Comparison of ENCODE assay signal across 11 cellular contexts in the genomic region with DNA sequence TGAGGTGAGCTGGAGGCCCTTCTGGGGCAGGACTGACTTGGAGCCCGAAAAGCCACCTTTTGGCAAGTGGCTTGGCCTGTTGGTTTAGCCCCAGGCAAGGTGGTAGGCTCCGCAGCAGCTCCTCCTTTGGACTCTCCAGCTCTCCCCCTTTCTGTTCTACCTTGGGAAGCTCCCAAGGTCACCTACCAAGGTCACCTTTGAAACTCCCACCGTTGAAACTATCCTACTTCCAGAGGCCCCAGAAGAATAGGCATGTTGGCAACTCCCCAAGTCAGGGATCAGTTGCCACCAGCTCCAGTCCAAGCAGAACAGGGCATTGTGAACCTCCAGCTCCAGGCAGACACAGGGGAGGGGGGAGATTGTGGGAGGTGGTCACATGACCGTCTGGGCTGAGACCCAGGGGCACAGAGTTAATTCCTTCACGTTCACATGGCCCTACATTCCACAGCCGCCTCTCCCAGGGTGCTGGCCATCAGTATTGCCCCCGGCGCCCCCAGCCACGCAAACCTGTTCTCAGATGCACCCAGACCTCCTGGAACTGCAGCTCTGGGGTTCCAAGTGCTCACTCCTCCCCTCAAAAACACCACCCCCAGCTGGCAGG. TPM values are rescaled to one million over a fixed set of nuclear protein-coding genes. Genes with fewer than 3 reads are reported as not detected.
A peak's percentile ranks its signal among the peaks of the same experiment; 100 is the strongest.
DNase-seq lines count a peak whose midpoint lies in the region; ATAC-seq and TF ChIP-seq lines count a peak whose summit lies in the region.
"Had no signal": no experiment of that assay in that cellular context is flagged by ENCODE, and none has a peak within 500 bp of the region (broad histone marks: within the 10 kb centered on the region; RNA-seq: fewer than 3 reads in every experiment).

No MANE protein-coding gene starts in this region.

- peak overlapping the region; percentile 65 for H3K14ac ChIP-seq in neuronal stem cell (ENCODE audit: low read length)

- H4K91ac ChIP-seq in neuronal stem cell (ENCODE audit: low read depth, low read length, poor library complexity) = no peak overlapping the region

- H2BK15ac ChIP-seq in neuronal stem cell (ENCODE audit: low read length) = no peak overlapping the region

- H2AK5ac ChIP-seq in neuronal stem cell (ENCODE audit: low read depth, low read length) = peak overlapping the region; percentile 97

- H2BK5ac ChIP-seq in neuronal stem cell (ENCODE audit: low read length) = peak overlapping the region; percentile 57

- peak; percentile 87 to 94 for DNase-seq in breast epithelium (ENCODE audit: low spot score in 2 of 2)
- no peak for DNase-seq in MCF 10A (ENCODE audit: unreplicated experiment)
- peak; percentile 78 for DNase-seq in Right ventricle myocardium inferior (ENCODE audit: missing footprints)
- no peak for DNase-seq in neuronal stem cell (ENCODE audit: low spot score)
- no peak for DNase-seq in hepatic stellate cell (ENCODE audit: low spot score)
- no peak for DNase-seq in iPS-NIHi7 (ENCODE audit: extremely low spot score)
- DNase-seq: activated CD4-positive, alpha-beta T cell treated with anti-CD3 and anti-CD28 coated beads, Interleukin-2, amount 50 U/mL, for 48 hours; MV-4-11; stimulated activated CD4-positive, alpha-beta T cell treated with anti-CD3 and anti-CD28 coated beads, Interleukin-12 subunit alpha, Interleukin-12 subunit beta, amount 100 ng/mL, for 4 hours had no signal

- CTCF ChIA-PET in MCF 10A (lab: Yijun Ruan, JAX) = interaction anchor here (0.5 to 2.6 kb wide), 4 partner anchors 51 to 463 kb away, joined by 3 to 9 read pairs (median 3); no protein-coding TSS in a partner anchor

- H2BK12ac ChIP-seq in neuronal stem cell (ENCODE audit: low read length) = no peak overlapping the region

- H3K27me3 ChIP-seq in breast epithelium = no peaks in the 10 kb centered on the region
- H3K27me3 ChIP-seq in neuronal stem cell (ENCODE audit: control insufficient read depth in 3 of 3, insufficient read depth in 3 of 3, low read depth in 1 of 3, low read length in 3 of 3) = peaks cover 0 to 10% (median 0%) of the 10 kb centered on the region in 3 experiments

- H2AFZ ChIP-seq in neuronal stem cell (ENCODE audit: low read length) = peak overlapping the region; percentile 71

- POLR2A ChIA-PET in MCF 10A (lab: Yijun Ruan, JAX) = no interaction called here

- BruUV-seq in MCF 10A (replicated peaks; lab: Mats Ljungman, UMichigan) = no TSS peak

- ATAC-seq in Right ventricle myocardium inferior (peak; percentile 94), HG02798 (IDR thresholded peaks at IDR 0.05; ENCODE audit: poor library complexity, unreplicated experiment) (no peak)
- ATAC-seq in activated CD4-positive, CD25-positive, alpha-beta regulatory T cell treated with anti-CD3 and anti-CD28 coated beads, Interleukin-2, amount 50 U/mL, for 24 hours = no peak

- H3K9ac ChIP-seq in neuronal stem cell (ENCODE audit: low read depth, low read length, poor library complexity) = peak overlapping the region; percentile 47

- H3K36me3 ChIP-seq in breast epithelium = no peaks in the 10 kb centered on the region
- H3K36me3 ChIP-seq in neuronal stem cell (replicated peaks in 1 of 2; ENCODE audit: control insufficient read depth in 2 of 2, insufficient read depth in 2 of 2, low read length in 2 of 2) = no peaks in the 10 kb centered on the region

- H3K4ac ChIP-seq in neuronal stem cell (ENCODE audit: low read length) = no peak overlapping the region

- intact Hi-C loops in breast epithelium (cut with DNase I; ENCODE audit: low total_unique reads) = no loop called here
- intact Hi-C loops in MCF 10A (cut with micrococcal nuclease) = no loop called here
- intact Hi-C loops in Right ventricle myocardium inferior (cut with DNase I) = no loop called here

- peak overlapping the region; percentile 72 to 87 for H3K27ac ChIP-seq in breast epithelium
- no peak overlapping the region for H3K27ac ChIP-seq in neuronal stem cell (replicated peaks; ENCODE audit: low read length)

- no peak overlapping the region for H4K8ac ChIP-seq in neuronal stem cell (ENCODE audit: low read depth, low read length)

- WGBS in neuronal stem cell (ENCODE audit: extremely low coverage in 2 of 2, insufficient read length in 2 of 2, insufficient replicate concordance in 1 of 2), 2 donors = no CpG with 5 or more reads among the region's 9 CpGs

- H3K4me3 Mint-ChIP-seq in MCF 10A (ENCODE audit: unreplicated experiment) = no peak overlapping the region

- no peaks in the 10 kb centered on the region for H3K27me3 Mint-ChIP-seq in MCF 10A (ENCODE audit: insufficient read depth, unreplicated experiment)

- TF ChIP-seq CTCF in breast epithelium (IDR thresholded peaks at IDR 0.05) (no peak), MCF 10A (IDR thresholded peaks at IDR 0.05; ENCODE audit: unreplicated experiment) (no peak)

- H3K27ac Mint-ChIP-seq in MCF 10A (ENCODE audit: low read depth, unreplicated experiment) = no peak overlapping the region

- peaks cover 5 to 10% of the 10 kb centered on the region in 2 donors for H3K4me1 ChIP-seq in breast epithelium
- peaks cover 8% of the 10 kb centered on the region in 2 donors for H3K4me1 ChIP-seq in neuronal stem cell (ENCODE audit: control insufficient read depth in 2 of 2, insufficient read depth in 1 of 2, low read depth in 1 of 2, low read length in 2 of 2)

- no peaks in the 10 kb centered on the region for H3K79me1 ChIP-seq in neuronal stem cell (ENCODE audit: low read depth, low read length)

- H3K23ac ChIP-seq in neuronal stem cell (ENCODE audit: low read depth, low read length, poor library complexity) = peak overlapping the region; percentile 8

- H3K9me3 ChIP-seq in breast epithelium (no peaks in the 10 kb centered on the region), neuronal stem cell (replicated peaks in 1 of 2; ENCODE audit: control insufficient read depth in 2 of 2, insufficient read depth in 1 of 2, low read depth in 1 of 2, low read length in 2 of 2) (no peaks in the 10 kb centered on the region)

- peak overlapping the region; percentile 86 for H3K18ac ChIP-seq in neuronal stem cell (ENCODE audit: low read length)

- TF ChIP-seq POLR2A in breast epithelium (IDR thresholded peaks at IDR 0.05) = no peak

- H2BK120ac ChIP-seq in neuronal stem cell (ENCODE audit: low read depth, low read length) = no peak overlapping the region

- H3K36me3 Mint-ChIP-seq in MCF 10A (ENCODE audit: insufficient read depth, unreplicated experiment) = no peaks in the 10 kb centered on the region

- H3K9me3 Mint-ChIP-seq in MCF 10A (ENCODE audit: unreplicated experiment) = no peaks in the 10 kb centered on the region

- no peak overlapping the region for H3K4me3 ChIP-seq in breast epithelium
- no peak overlapping the region for H3K4me3 ChIP-seq in neuronal stem cell (ENCODE audit: low read length in 2 of 2)

- H3K4me1 Mint-ChIP-seq in MCF 10A (ENCODE audit: insufficient read depth, unreplicated experiment) = peaks cover 26% of the 10 kb centered on the region

- H3K4me2 ChIP-seq in neuronal stem cell (ENCODE audit: insufficient read depth, low read length, poor library complexity, severe bottlenecking) = no peak overlapping the region

RNA-seq across cellular contexts. Expression of gene IRF2BPL, which starts 14.4 kb away (rescaled TPM):
- total RNA-seq in breast epithelium = 10 to 100 TPM; 39.5 to 76.5 (median 47.2) TPM
- 22.1 and 26.0 TPM in 2 replicates for total RNA-seq in MCF 10A (2022)
- total RNA-seq in Right ventricle myocardium inferior = 41.1 TPM
- polyA plus RNA-seq in neuronal stem cell (2013, experiment 1 of 2) = 12.3 TPM
- polyA plus RNA-seq in neuronal stem cell (2013, experiment 2 of 2) = 12.4 TPM

Comparison
In these comparisons a context has a peak if more than half of its experiments do, and no peak if none do; other contexts are left out.
1. DNase-seq: peak in breast epithelium (2 of 2) and Right ventricle myocardium inferior (single experiment); none in MCF 10A (single experiment), neuronal stem cell (single experiment), hepatic stellate cell (single experiment) and iPS-NIHi7 (single experiment).